1 cellular context compared by ENCODE assay signal in genomic region chr4:171880136-171880535, GRCh38.
TF ChIP-seq lines count a peak whose summit lies in the region.

No MANE protein-coding gene starts in this region.

TF ChIP-seq in GM23338, 12 proteins besides CTCF, POLR2A, EP300 and RAD21 (continued from another document):
- TF ChIP-seq ZNF462 (CRISPR knock-in tag; IDR thresholded peaks at IDR 0.05) (no peak), EZH2 (IDR thresholded peaks at IDR 0.05; ENCODE audit: low read depth, unreplicated experiment) (no peak)
